1 cellular context compared by ENCODE assay signal in genomic region chr10:126598009-126598408, GRCh38.
TF ChIP-seq lines count a peak whose summit lies in the region.

No MANE protein-coding gene starts in this region.

TF ChIP-seq in K562, 482 proteins besides CTCF, POLR2A, EP300 and RAD21 (continued from another document):
- TF ChIP-seq E2F1 (CRISPR knock-in tag; IDR thresholded peaks at IDR 0.05): no peak
- TF ChIP-seq TAF7 (tag; IDR thresholded peaks at IDR 0.05): no peak
- no peak for TF ChIP-seq ZSCAN32 (CRISPR knock-in tag; IDR thresholded peaks at IDR 0.05)
